15 cellular contexts compared by ENCODE assay signal in the genomic region with DNA sequence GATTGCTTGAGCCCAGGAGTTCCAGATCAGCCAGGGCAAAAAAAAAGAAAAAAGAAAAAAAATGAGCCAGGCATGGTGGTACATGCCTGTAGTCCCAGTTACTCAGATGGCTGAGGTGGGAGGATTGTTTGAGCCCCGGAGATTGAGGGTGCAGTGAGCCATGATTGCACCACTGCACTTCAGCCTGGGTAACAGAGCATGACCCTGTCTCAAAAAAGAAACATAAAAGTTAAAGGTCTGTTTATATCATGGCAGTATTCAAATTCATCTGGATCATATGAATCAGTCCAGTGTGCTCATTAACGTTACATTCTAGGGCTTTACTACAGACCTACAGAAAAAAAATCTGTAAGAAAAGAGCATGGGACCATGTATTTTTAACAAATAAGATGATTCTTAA. TPM values are rescaled to one million over a fixed set of nuclear protein-coding genes. Genes with fewer than 3 reads are reported as not detected.
DNase-seq lines count a peak whose midpoint lies in the region; ATAC-seq, FAIRE-seq and TF ChIP-seq lines count a peak whose summit lies in the region.
"Had no signal": no experiment of that assay in that cellular context is flagged by ENCODE, and none has a peak within 500 bp of the region (broad histone marks: within the 10 kb centered on the region; RNA-seq: fewer than 3 reads in every experiment).

No MANE protein-coding gene starts in this region.

- FAIRE-seq in GM18507 (lab: Jason Lieb, UNC) (peak; percentile 12), kidney (lab: Jason Lieb, UNC) (no peak)

- no peaks in the 10 kb centered on the region for H3K27me3 Mint-ChIP-seq in activated B cell treated with CpG ODN at 0.5 μM for 24 hours
- no peaks in the 10 kb centered on the region for H3K27me3 Mint-ChIP-seq in stimulated activated memory B cell treated with anti-CD40 and anti-IgM and Interleukin-4, amounts not matched to agents 10 μg/mL and 1 μg/mL and 100 μg/mL, for 72 hours
- H3K27me3 Mint-ChIP-seq: T-cell had no signal

- H3K27ac Mint-ChIP-seq in activated B cell treated with CpG ODN at 0.5 μM for 24 hours: no peak overlapping the region
- H3K27ac Mint-ChIP-seq in stimulated activated memory B cell treated with anti-CD40 and anti-IgM and Interleukin-4, amounts not matched to agents 10 μg/mL and 1 μg/mL and 100 μg/mL, for 72 hours: no peak overlapping the region
- H3K27ac Mint-ChIP-seq: mesothelial cell of epicardium, T-cell had no signal

- peaks cover 11% of the 10 kb centered on the region for H3K36me3 Mint-ChIP-seq in activated B cell treated with CpG ODN at 0.5 μM for 24 hours (ENCODE audit: low read depth)
- H3K36me3 Mint-ChIP-seq in stimulated activated memory B cell treated with anti-CD40 and anti-IgM and Interleukin-4, amounts not matched to agents 10 μg/mL and 1 μg/mL and 100 μg/mL, for 72 hours: peaks cover 32% of the 10 kb centered on the region

- no peaks in the 10 kb centered on the region for H3K9me3 ChIP-seq in kidney (ENCODE audit: control insufficient read depth in 1 of 2, low read length in 2 of 2)

- peaks cover 39% of the 10 kb centered on the region for H3K4me1 Mint-ChIP-seq in activated B cell treated with CpG ODN at 0.5 μM for 24 hours
- H3K4me1 Mint-ChIP-seq in stimulated activated memory B cell treated with anti-CD40 and anti-IgM and Interleukin-4, amounts not matched to agents 10 μg/mL and 1 μg/mL and 100 μg/mL, for 72 hours: peaks cover 56% of the 10 kb centered on the region
- H3K4me1 Mint-ChIP-seq: mesothelial cell of epicardium had no signal

- H3K4me3 Mint-ChIP-seq in activated B cell treated with CpG ODN at 0.5 μM for 24 hours: peak overlapping the region; percentile 21
- no peak overlapping the region for H3K4me3 Mint-ChIP-seq in stimulated activated memory B cell treated with anti-CD40 and anti-IgM and Interleukin-4, amounts not matched to agents 10 μg/mL and 1 μg/mL and 100 μg/mL, for 72 hours
- H3K4me3 Mint-ChIP-seq: mesothelial cell of epicardium, T-cell had no signal

- CTCF ChIA-PET in activated B cell treated with CpG ODN at 0.5 μM for 24 hours (lab: Charles Lee): no interaction called here

- H3K4me1 ChIP-seq in kidney (ENCODE audit: control insufficient read depth in 1 of 2, insufficient read depth in 1 of 2, low read depth in 1 of 2, low read length in 2 of 2): no peaks in the 10 kb centered on the region

- no peak overlapping the region for H3K9ac ChIP-seq in kidney (ENCODE audit: low read length in 2 of 2)

- no peaks in the 10 kb centered on the region for H3K9me3 Mint-ChIP-seq in activated B cell treated with CpG ODN at 0.5 μM for 24 hours
- no peaks in the 10 kb centered on the region for H3K9me3 Mint-ChIP-seq in stimulated activated memory B cell treated with anti-CD40 and anti-IgM and Interleukin-4, amounts not matched to agents 10 μg/mL and 1 μg/mL and 100 μg/mL, for 72 hours
- H3K9me3 Mint-ChIP-seq: T-cell had no signal

- no peak for TF ChIP-seq CTCF in activated B cell treated with CpG ODN at 0.5 μM for 24 hours (IDR thresholded peaks at IDR 0.05)
- no peak for TF ChIP-seq CTCF in kidney (IDR thresholded peaks at IDR 0.05; ENCODE audit: borderline replicate concordance, extremely low read depth, insufficient read depth)

- H3K27ac ChIP-seq in kidney (ENCODE audit: low read depth in 2 of 2, low read length in 2 of 2): no peak overlapping the region

- DNase-seq in GM18507 (ENCODE audit: extremely low spot score, insufficient read length, low read depth): no peak
- DNase-seq in activated B cell treated with CpG ODN at 0.5 μM for 24 hours: no peak
- no peak for DNase-seq in DMS153 (lab: John Stamatoyannopoulos, UW)
- DNase-seq in islet precursor cell: no peak
- no peak for DNase-seq in kidney
- DNase-seq: activated CD4-positive, alpha-beta T cell treated with anti-CD3 and anti-CD28 coated beads, Interleukin-2, amount 50 U/mL, for 1 hour; activated naive CD4-positive, alpha-beta T cell; central memory CD4-positive, alpha-beta T cell; hypothalamus; KG1; T-cell had no signal

- intact Hi-C loops in activated B cell treated with CpG ODN at 0.5 μM for 24 hours (cut with micrococcal nuclease) (no loop called here), kidney (cut with DNase I) (no loop called here)

- H3K36me3 ChIP-seq in kidney (ENCODE audit: control insufficient read depth in 1 of 2, insufficient read depth in 2 of 2, low read length in 2 of 2): no peaks in the 10 kb centered on the region

- POLR2A ChIA-PET in activated B cell treated with CpG ODN at 0.5 μM for 24 hours (lab: Charles Lee): no interaction called here

- peak; percentile 43 for ATAC-seq in GM21367 (IDR thresholded peaks at IDR 0.05; ENCODE audit: unreplicated experiment)
- ATAC-seq in HG03064 (IDR thresholded peaks at IDR 0.05; ENCODE audit: low read depth, unreplicated experiment): peak; percentile 54
- ATAC-seq in activated B cell treated with CpG ODN at 0.5 μM for 24 hours (ENCODE audit: low read depth): peak; percentile 40
- ATAC-seq in stimulated activated memory B cell treated with anti-CD40 and anti-IgM and Interleukin-4, amounts not matched to agents 10 μg/mL and 1 μg/mL and 100 μg/mL, for 72 hours: no peak
- ATAC-seq: T-cell had no signal

- no peak overlapping the region for H3K4me3 ChIP-seq in kidney (ENCODE audit: low read length in 2 of 2)

RNA-seq across cellular contexts. Expression of a gene that starts 13.9 kb away (rescaled TPM):
- total RNA-seq in activated B cell treated with CpG ODN at 0.5 μM for 24 hours: 56.8 and 58.3 TPM in 2 replicates
- 100 TPM for total RNA-seq in kidney
- polyA plus RNA-seq in kidney (ENCODE audit: insufficient read depth, low read depth, low replicate concordance): 76.9 TPM
